8 cellular contexts compared by ENCODE assay signal in the genomic region with DNA sequence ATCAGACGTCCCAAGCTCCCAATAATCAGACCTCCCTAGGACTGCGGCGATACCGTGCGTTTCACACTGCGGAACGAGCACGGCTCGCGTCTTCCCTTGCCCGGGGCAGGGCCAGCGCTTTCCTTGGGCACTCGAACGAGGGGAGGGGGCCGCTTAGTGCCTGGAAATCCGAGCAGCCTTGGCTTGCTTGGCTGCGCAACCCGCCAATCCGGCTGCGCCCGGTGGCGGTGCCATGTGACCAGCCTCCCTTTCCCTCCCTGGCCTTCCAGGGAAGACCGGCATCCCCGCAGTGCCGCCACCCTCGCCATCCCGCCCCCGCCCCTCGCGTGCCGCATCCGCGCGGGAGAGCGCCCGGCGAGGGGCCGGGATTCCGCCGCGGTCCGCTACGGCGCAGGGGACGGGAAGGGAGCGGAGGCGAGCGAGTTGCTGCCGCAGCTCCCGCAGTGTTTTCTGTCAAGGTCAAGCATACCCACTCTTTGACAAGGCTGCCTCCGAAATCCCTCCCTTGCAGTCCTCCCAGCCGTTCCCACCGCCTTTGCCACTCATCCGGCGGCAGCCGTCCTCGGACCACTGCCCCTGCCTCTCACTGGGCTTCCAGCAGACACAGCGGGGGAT. TPM values are rescaled to one million over a fixed set of nuclear protein-coding genes. Genes with fewer than 3 reads are reported as not detected.
DNase-seq lines count a peak whose midpoint lies in the region; ATAC-seq, FAIRE-seq and TF ChIP-seq lines count a peak whose summit lies in the region.

No MANE protein-coding gene starts in this region.

- peak overlapping the region in 3 of 4 experiments; percentile 5 to 13 (median 13); a peak in 3 of 7 replicates for H3K9ac ChIP-seq in H1 (replicated peaks in 1 of 4; ENCODE audit: extremely low read depth in 1 of 4, low read depth in 3 of 4, low read length in 3 of 4)

- H3K27me3 ChIP-seq in GM23338 (ENCODE audit: insufficient read depth) (peaks cover 39% of the 10 kb centered on the region), Panc1 (ENCODE audit: control insufficient read depth, insufficient read depth, low read length) (peaks cover 2% of the 10 kb centered on the region; the same call in 1 of the 2 replicates), H1 (replicated peaks in 1 of 4; ENCODE audit: control insufficient read depth in 3 of 4, extremely low read depth in 1 of 4, insufficient read depth in 3 of 4, low read length in 3 of 4) (peaks cover 9 to 24% (median 21%) of the 10 kb centered on the region in 4 experiments)

- H3K23ac ChIP-seq in H1 (ENCODE audit: insufficient read length) = no peak overlapping the region

- peak overlapping the region; percentile 79; the same call in 1 of the 2 replicates for H4K8ac ChIP-seq in H1 (ENCODE audit: extremely low read depth, insufficient read depth, low read length)

- peaks cover 19% of the 10 kb centered on the region for H3K9me3 Mint-ChIP-seq in GM23338
- no peaks in the 10 kb centered on the region for H3K9me3 Mint-ChIP-seq in memory B cell

- peak overlapping the region; percentile 32 for H3K4ac ChIP-seq in H1 (replicated peaks; ENCODE audit: insufficient read length, low read depth, low read length)

- H3K27ac ChIP-seq in GM23338 (ENCODE audit: low read depth) (no peak overlapping the region), Panc1 (ENCODE audit: low read length) (peak overlapping the region; percentile 48; the same call in 1 of the 2 replicates), H1 (ENCODE audit: low read depth, low read length) (peak overlapping the region; percentile 11; the same call in 1 of the 2 replicates), temporal lobe (ENCODE audit: low read depth, low read length) (peak overlapping the region; percentile 1)

- TF ChIP-seq POLR2A in H1 (IDR thresholded peaks at IDR 0.05; ENCODE audit: control extremely low read depth in 1 of 2, low read depth in 2 of 2, low read length in 2 of 2) = no peak

- H2BK20ac ChIP-seq in H1 (ENCODE audit: low read length) = no peak overlapping the region

- no peak overlapping the region for H4K91ac ChIP-seq in H1 (replicated peaks; ENCODE audit: insufficient read length, low read length)

- POLR2A ChIA-PET in Panc1 (lab: Charles Lee) (interaction anchor here (0.5 kb wide), 1 partner anchor 17 kb away, joined by 6 read pairs; no protein-coding TSS in a partner anchor), H1 (lab: Charles Lee; ENCODE audit: partially characterized antibody) (interaction anchor here (0.6 to 1.0 kb wide), 2 partner anchors 21 to 47 kb away, joined by 3 read pairs; no protein-coding TSS in a partner anchor)

- H2AFZ ChIP-seq in GM23338 (peak overlapping the region; percentile 85), H1 (ENCODE audit: low read length) (peak overlapping the region; percentile 44)

- H4K20me1 ChIP-seq in GM23338 (replicated peaks; ENCODE audit: insufficient read depth) (no peaks in the 10 kb centered on the region), H1 (replicated peaks in 1 of 2; ENCODE audit: control insufficient read depth in 1 of 2, insufficient read depth in 2 of 2, low read length in 2 of 2) (no peaks in the 10 kb centered on the region)

- H3K18ac ChIP-seq in H1 (ENCODE audit: extremely low read depth, low read length) = peak overlapping the region; percentile 71

- FAIRE-seq in H1 (lab: Jason Lieb, UNC) = no peak

- peak overlapping the region; percentile 74 for H3K4me3 Mint-ChIP-seq in GM23338
- H3K4me3 Mint-ChIP-seq in memory B cell = peak overlapping the region; percentile 60

- peaks cover 10% of the 10 kb centered on the region; the same call in 1 of the 2 replicates for H3K23me2 ChIP-seq in H1 (ENCODE audit: low read depth, low read length)

- TF ChIP-seq EP300 in H1 (IDR thresholded peaks at IDR 0.05; ENCODE audit: borderline replicate concordance in 1 of 2, low read depth in 2 of 2, low read length in 2 of 2) = no peak

- H3F3A ChIP-seq in GM23338 (replicated peaks; ENCODE audit: low read depth) = no peaks in the 10 kb centered on the region

- H4K5ac ChIP-seq in H1 (ENCODE audit: insufficient read length, low read depth, low read length) = no peak overlapping the region

- H2AK5ac ChIP-seq in H1 (ENCODE audit: low read depth, low read length) = no peak overlapping the region

- no peaks in the 10 kb centered on the region for H3K36me3 ChIP-seq in GM23338 (ENCODE audit: insufficient read depth)
- no peaks in the 10 kb centered on the region for H3K36me3 ChIP-seq in Panc1 (ENCODE audit: control insufficient read depth, insufficient read depth, low read length)
- no peaks in the 10 kb centered on the region for H3K36me3 ChIP-seq in H1 (ENCODE audit: control insufficient read depth in 2 of 4, insufficient read depth in 4 of 4, low read length in 3 of 4)

- H3K4me1 Mint-ChIP-seq in GM23338 (peaks cover 15% of the 10 kb centered on the region), memory B cell (peaks cover 9% of the 10 kb centered on the region)

- H3K4me1 ChIP-seq in GM23338 (ENCODE audit: insufficient read depth) = peaks cover 4% of the 10 kb centered on the region; the same call in 1 of the 2 replicates
- H3K4me1 ChIP-seq in Panc1 (ENCODE audit: control insufficient read depth, insufficient read depth, low read length) = no peaks in the 10 kb centered on the region
- peaks cover 0 to 4% (median 3%) of the 10 kb centered on the region in 4 experiments; a peak in 2 of 7 replicates for H3K4me1 ChIP-seq in H1 (replicated peaks in 1 of 4; ENCODE audit: control insufficient read depth in 3 of 4, insufficient read depth in 4 of 4, low read length in 3 of 4)

- peaks cover 3% of the 10 kb centered on the region; the same call in 1 of the 2 replicates for H3K9me2 ChIP-seq in GM23338 (ENCODE audit: insufficient read depth)

- TF ChIP-seq CTCF in GM23338 (conservative IDR thresholded peaks at IDR 0.05; ENCODE audit: low read depth in 2 of 2) = no peak
- TF ChIP-seq CTCF in Panc1 (IDR thresholded peaks at IDR 0.05) = no peak
- TF ChIP-seq CTCF in H1 (IDR thresholded peaks at IDR 0.05; ENCODE audit: control extremely low read depth in 1 of 3, insufficient read depth in 1 of 3, low read depth in 1 of 3, low read length in 3 of 3) = no peak

- no peak overlapping the region for H2BK12ac ChIP-seq in H1 (ENCODE audit: low read depth, low read length)

- H3K79me1 ChIP-seq in H1 (ENCODE audit: low read depth, low read length) = no peaks in the 10 kb centered on the region

- H2BK5ac ChIP-seq in H1 (ENCODE audit: low read depth, low read length) = no peak overlapping the region

- H3K4me2 ChIP-seq in GM23338 = peak overlapping the region; percentile 86
- peak overlapping the region; percentile 72 to 92 for H3K4me2 ChIP-seq in H1 (ENCODE audit: insufficient read depth in 1 of 2, low read depth in 2 of 2, low read length in 2 of 2)

- peak; percentile 45 for DNase-seq in 8988T
- DNase-seq in GM23338 (ENCODE audit: low spot score) = peak; percentile 93
- DNase-seq in Panc1 (ENCODE audit: low read depth, low spot score) = no peak
- DNase-seq in H1 (ENCODE audit: low read depth in 1 of 2, low spot score in 2 of 2) = peak in 1 of 2 experiments; percentile 88
- DNase-seq in memory B cell (ENCODE audit: low spot score in 2 of 2) = no peak

- 2% methylated on average over 22 of the region's 58 CpGs; no CpG with 5 or more reads in 1 of the 2 experiments for WGBS in H1 (ENCODE audit: extremely low coverage in 1 of 2, insufficient coverage in 1 of 2, insufficient read length in 1 of 2, insufficient replicate concordance in 2 of 2, low coverage in 1 of 2, low lambda C conversion rate in 2 of 2, missing lambda C conversion rate in 1 of 2), 2 experiments

- no peak overlapping the region for H2BK15ac ChIP-seq in H1 (ENCODE audit: low read length)

- no TSS peak for BruUV-seq in Panc1 (replicated peaks; lab: Mats Ljungman, UMichigan)

- no peak overlapping the region for H3K56ac ChIP-seq in H1 (replicated peaks; ENCODE audit: insufficient read length, low read depth, low read length)

- H3K79me2 ChIP-seq in GM23338 (replicated peaks; ENCODE audit: insufficient read depth) = no peaks in the 10 kb centered on the region
- H3K79me2 ChIP-seq in H1 (ENCODE audit: control insufficient read depth in 1 of 2, insufficient read depth in 2 of 2, low read length in 2 of 2) = no peaks in the 10 kb centered on the region

- H3K27me3 Mint-ChIP-seq in GM23338 (ENCODE audit: insufficient read depth, low read depth, poor library complexity) = peaks cover 24% of the 10 kb centered on the region
- H3K27me3 Mint-ChIP-seq in memory B cell = peaks cover 5% of the 10 kb centered on the region

- CTCF ChIA-PET in Panc1 (lab: Charles Lee) = no interaction called here
- CTCF ChIA-PET in H1 (lab: Charles Lee; ENCODE audit: partially characterized antibody) = interaction anchor here (0.8 to 1.5 kb wide), 3 partner anchors 9 to 39 kb away, joined by 3 to 5 read pairs (median 4); no protein-coding TSS in a partner anchor

- H3K36me3 Mint-ChIP-seq in GM23338 (ENCODE audit: low read depth) (peaks cover 13% of the 10 kb centered on the region), memory B cell (peaks cover 2% of the 10 kb centered on the region)

- no peak overlapping the region for H2BK120ac ChIP-seq in H1 (replicated peaks; ENCODE audit: low read depth, low read length)

- H3K27ac Mint-ChIP-seq in GM23338 (no peak overlapping the region), memory B cell (no peak overlapping the region)

- H3K4me3 ChIP-seq in GM23338 = peak overlapping the region; percentile 76
- H3K4me3 ChIP-seq in Panc1 (ENCODE audit: low read depth in 2 of 2, low read length in 2 of 2) = peak overlapping the region; percentile 53 to 66
- peak overlapping the region; percentile 50 to 71 (median 60) for H3K4me3 ChIP-seq in H1 (ENCODE audit: extremely low read depth in 1 of 4, insufficient read depth in 2 of 4, low read depth in 3 of 4, low read length in 4 of 4)

- TF ChIP-seq RAD21 in H1 (IDR thresholded peaks at IDR 0.05 in 1 of 2, conservative IDR thresholded peaks at IDR 0.05 in 1 of 2; ENCODE audit: low read depth in 2 of 2, low read length in 2 of 2) = no peak

- ATAC-seq in GM23338 = peak; percentile 99
- peak; percentile 90 for ATAC-seq in Panc1
- no peak for ATAC-seq in memory B cell (ENCODE audit: low read depth)
- ATAC-seq in HG02840 (IDR thresholded peaks at IDR 0.05; ENCODE audit: low FRiP score, unreplicated experiment) = no peak
- ATAC-seq in GM19463 (IDR thresholded peaks at IDR 0.05; ENCODE audit: unreplicated experiment) = no peak

- in situ Hi-C loops in Panc1 (cut with HindIII; ENCODE audit: low pct_unique_long_range_greater_than_20kb, low sequenced_read_pairs) = no loop called here

- no peaks in the 10 kb centered on the region for H3K9me3 ChIP-seq in Panc1 (ENCODE audit: control insufficient read depth, insufficient read depth, low read depth, low read length)
- peaks cover 0 to 13% of the 10 kb centered on the region in 2 experiments; a peak in 2 of 4 replicates for H3K9me3 ChIP-seq in H1 (ENCODE audit: insufficient read depth in 2 of 2, low read depth in 1 of 2, low read length in 1 of 2)

- no peak overlapping the region for H3K14ac ChIP-seq in H1 (ENCODE audit: insufficient read length)

- intact Hi-C loops in Panc1 (cut with micrococcal nuclease; ENCODE audit: unreplicated experiment) = no loop called here

RNA-seq across cellular contexts. Expression of a gene that starts 8.3 kb away (rescaled TPM):
- total RNA-seq in GM23338 (2014; rRNA removed; shearing (Covaris generic)) = 10.6 and 11.9 TPM in 2 replicates
- polyA plus RNA-seq in GM23338 (2016; fragmentation: Nextera tagmentation; extraction: Ambion mirVana) (2.6 and 2.9 TPM in 2 replicates), H1 (2011; rRNA removed) (9.2 and 9.8 TPM in 2 replicates)
- total RNA-seq in Panc1 (2021; ENCODE audit: unreplicated experiment) (29.1 TPM), temporal lobe (31.5 TPM)
- polyA plus RNA-seq in Panc1 (2012; ENCODE audit: insufficient read length) = 20.4 TPM
- total RNA-seq in H1 (2021; fragmentation: NEBNext Ultra II Directional; extraction: Animal tissue kit (Norgen Biotek cat#: 25700)) = 10.4 and 11.2 TPM in 2 replicates
- polyA plus RNA-seq in H1 (2011; cell fraction: cytosol; rRNA removed) = 10.5 TPM
- 7.4 TPM for polyA plus RNA-seq in H1 (2011; cell fraction: nucleus; rRNA removed)
- polyA plus RNA-seq in H1 (2012, experiment 1 of 2) = 9.1 to 12.2 TPM (median 11.8 TPM) in 4 replicates
- polyA plus RNA-seq in H1 (2012, experiment 2 of 2) = 9.2 TPM
- 5.0 TPM for polyA plus RNA-seq in H1 (2013, experiment 1 of 2)
- polyA plus RNA-seq in H1 (2013, experiment 2 of 2) = 5.2 TPM
- polyA minus RNA-seq in H1 (2011; rRNA and poly(A)+ RNA removed) = 15.3 and 17.4 TPM in 2 replicates
- 9.8 TPM for polyA minus RNA-seq in H1 (2011; cell fraction: cytosol; rRNA and poly(A)+ RNA removed)
- polyA minus RNA-seq in H1 (2011; cell fraction: nucleus; rRNA and poly(A)+ RNA removed) = 9.0 TPM

Comparison
In these comparisons a context has a peak if more than half of its experiments do, and no peak if none do; other contexts are left out.
1. DNase-seq: peak in 8988T (single experiment) and GM23338 (single experiment); none in Panc1 (single experiment) and memory B cell (0 of 2).
2. ATAC-seq: peak in GM23338 (single experiment) and Panc1 (single experiment); none in memory B cell (single experiment), HG02840 (single experiment) and GM19463 (single experiment).
3. Peak in every context shown above with its lines, with median percentiles within 50 percentile points of each other: H3K4me3 ChIP-seq.